In genomic region chr5:132873119-132873929, GRCh38 we compare ENCODE assay signal across 1 cellular context.
TF ChIP-seq lines count a peak whose summit lies in the region.

LEAP2 (plus strand) TSS chr5:132873668; CDS start chr5:132873695, 27 bp downstream.

TF ChIP-seq in HepG2, 621 proteins besides CTCF, POLR2A, EP300 and RAD21 (continued from another document and continues in another):
- TF ChIP-seq IRF1 (CRISPR knock-in tag; IDR thresholded peaks at IDR 0.05; ENCODE audit: low read depth) (no peak), ZNF446 (CRISPR knock-in tag; IDR thresholded peaks at IDR 0.05) (no peak; the same call in 1 of the 2 replicates), ZSCAN30 (CRISPR knock-in tag; IDR thresholded peaks at IDR 0.05) (no peak), ZC3H4 (CRISPR knock-in tag; IDR thresholded peaks at IDR 0.05; ENCODE audit: borderline replicate concordance) (peak; percentile 19; the same call in 1 of the 2 replicates), MEF2D (CRISPR knock-in tag; IDR thresholded peaks at IDR 0.05) (peak; percentile 91; the same call in 1 of the 2 replicates), SP4 (CRISPR knock-in tag; IDR thresholded peaks at IDR 0.05) (peak; percentile 33; the same call in 1 of the 2 replicates), ONECUT2 (CRISPR knock-in tag; IDR thresholded peaks at IDR 0.05) (0 out of 2 replicates have a peak, but pooled peaks have one; percentile 30), ZSCAN5A (CRISPR knock-in tag; IDR thresholded peaks at IDR 0.05; ENCODE audit: borderline replicate concordance) (no peak), IRF9 (CRISPR knock-in tag; IDR thresholded peaks at IDR 0.05; ENCODE audit: borderline replicate concordance) (0 out of 2 replicates have a peak, but pooled peaks have one; percentile 17), ZNF451 (CRISPR knock-in tag; IDR thresholded peaks at IDR 0.05) (0 out of 2 replicates have a peak, but pooled peaks have one; percentile 19), ZEB1 (IDR thresholded peaks at IDR 0.05; ENCODE audit: insufficient replicate concordance, low read depth) (no peak), ASH2L (IDR thresholded peaks at IDR 0.05; ENCODE audit: insufficient read length, low read depth, low read length) (peak; percentile 93), ATF1 (CRISPR knock-in tag; IDR thresholded peaks at IDR 0.05) (0 out of 2 replicates have a peak, but pooled peaks have one; percentile 52), ZNF275 (CRISPR knock-in tag; IDR thresholded peaks at IDR 0.05; ENCODE audit: borderline replicate concordance) (no peak), KIAA2018 (CRISPR knock-in tag; IDR thresholded peaks at IDR 0.05; ENCODE audit: borderline replicate concordance) (no peak), IRF2 (CRISPR knock-in tag; IDR thresholded peaks at IDR 0.05) (peak; percentile 84), THYN1 (CRISPR knock-in tag; IDR thresholded peaks at IDR 0.05; ENCODE audit: borderline replicate concordance, low read depth) (no peak), GRHL1 (CRISPR knock-in tag; conservative IDR thresholded peaks at IDR 0.05) (no peak), ZNF431 (CRISPR knock-in tag; IDR thresholded peaks at IDR 0.05; ENCODE audit: borderline replicate concordance, low read depth) (peak; percentile 15; the same call in 1 of the 2 replicates), ZNF629 (CRISPR knock-in tag; conservative IDR thresholded peaks at IDR 0.05) (peak; percentile 41; the same call in 1 of the 2 replicates), ZNF710 (CRISPR knock-in tag; IDR thresholded peaks at IDR 0.05; ENCODE audit: borderline replicate concordance) (0 out of 2 replicates have a peak, but pooled peaks have one; percentile 43), ZNF331 (CRISPR knock-in tag; IDR thresholded peaks at IDR 0.05) (peak; percentile 50), TFDP1 (CRISPR knock-in tag; IDR thresholded peaks at IDR 0.05; ENCODE audit: borderline replicate concordance) (no peak; the same call in 1 of the 2 replicates), ZNF121 (CRISPR knock-in tag; IDR thresholded peaks at IDR 0.05) (0 out of 2 replicates have a peak, but pooled peaks have one; percentile 18), AGO1 (IDR thresholded peaks at IDR 0.05; ENCODE audit: low read depth, low read length, poor library complexity, severe bottlenecking) (no peak), ZNF780A (CRISPR knock-in tag; IDR thresholded peaks at IDR 0.05) (peak; percentile 68; the same call in 1 of the 2 replicates), MTERF4 (CRISPR knock-in tag; IDR thresholded peaks at IDR 0.05) (no peak; the same call in 1 of the 2 replicates), POLR2AphosphoS5 (IDR thresholded peaks at IDR 0.05; ENCODE audit: low read depth, low read length) (peak; percentile 99), TGIF2 (CRISPR knock-in tag; IDR thresholded peaks at IDR 0.05) (peak; percentile 48; the same call in 1 of the 2 replicates), LRRFIP1 (CRISPR knock-in tag; conservative IDR thresholded peaks at IDR 0.05) (no peak), ZNF616 (CRISPR knock-in tag; IDR thresholded peaks at IDR 0.05; ENCODE audit: low read depth) (no peak), THAP7 (CRISPR knock-in tag; IDR thresholded peaks at IDR 0.05) (peak; percentile 72; the same call in 1 of the 2 replicates)
